9 cellular contexts compared by ENCODE assay signal in the genomic region with DNA sequence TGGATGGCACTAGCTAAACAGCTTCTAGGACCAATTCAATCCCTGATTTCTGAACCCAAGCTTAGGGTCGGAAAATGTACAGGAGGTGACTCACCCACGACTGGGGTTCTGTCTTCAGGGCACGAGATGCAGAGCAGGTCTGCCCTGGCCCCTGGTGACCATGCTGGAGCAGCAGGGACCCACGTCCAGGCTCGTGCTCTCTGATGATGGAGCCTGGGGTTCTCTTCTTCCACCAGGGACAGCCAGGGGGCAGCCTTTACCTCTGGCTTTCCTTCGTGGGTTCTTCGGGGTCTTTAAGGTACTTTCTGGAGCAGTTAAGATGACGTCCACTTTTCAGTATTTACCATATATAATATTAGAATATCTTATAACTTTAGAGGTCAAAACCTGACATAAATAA.
DNase-seq lines count a peak whose midpoint lies in the region; ATAC-seq lines count a peak whose summit lies in the region.
"Had no signal": no experiment of that assay in that cellular context is flagged by ENCODE, and none has a peak within 500 bp of the region (broad histone marks: within the 10 kb centered on the region; RNA-seq: fewer than 3 reads in every experiment).

No MANE protein-coding gene starts in this region.

- H3K4me1 ChIP-seq in adipocyte (ENCODE audit: control insufficient read depth, insufficient read depth, low read length) = peaks cover under 1% of the 10 kb centered on the region

- H3K4me1 Mint-ChIP-seq in T-helper 2 cell treated with Interferon-gamma antibody and Interleukin-4, amounts not matched to agents 5 μg/mL and 100 μg/mL, for 36 hours (ENCODE audit: low read depth) = peaks cover 14% of the 10 kb centered on the region

- H3K9me3 ChIP-seq in adipocyte (ENCODE audit: control insufficient read depth, low read length) = peaks cover 7% of the 10 kb centered on the region

- peaks cover 65% of the 10 kb centered on the region for H3K27me3 Mint-ChIP-seq in T-helper 2 cell treated with Interferon-gamma antibody and Interleukin-4, amounts not matched to agents 5 μg/mL and 100 μg/mL, for 36 hours (ENCODE audit: low read depth)

- H3K9ac ChIP-seq in adipocyte (ENCODE audit: low read length) = no peak overlapping the region

- H3K27me3 ChIP-seq in adipocyte (replicated peaks; ENCODE audit: control insufficient read depth, insufficient read depth, low read length) = peaks cover 68% of the 10 kb centered on the region

- DNase-seq in T-helper 2 cell treated with Interferon-gamma antibody and Interleukin-4, amounts not matched to agents 5 μg/mL and 100 μg/mL, for 36 hours (ENCODE audit: low spot score) = no peak
- DNase-seq in T-helper 2 cell = no peak
- DNase-seq in NAMALWA (ENCODE audit: low spot score) = peak; percentile 55
- peak; percentile 7 for DNase-seq in adipocyte (ENCODE audit: low read depth)
- DNase-seq in medulla oblongata (ENCODE audit: extremely low spot score) = peak; percentile 12
- DNase-seq: activated T-cell treated with anti-CD3 and anti-CD28 coated beads, Interleukin-2, amount 50 U/mL, for 4 hours had no signal

- H3K9me3 Mint-ChIP-seq in T-helper 2 cell treated with Interferon-gamma antibody and Interleukin-4, amounts not matched to agents 5 μg/mL and 100 μg/mL, for 36 hours = no peaks in the 10 kb centered on the region
- H3K9me3 Mint-ChIP-seq: activated T-cell treated with anti-CD3 and anti-CD28 coated beads, Interleukin-2, amount 50 U/mL, for 4 hours had no signal

- peak overlapping the region; percentile 41 for H3K27ac Mint-ChIP-seq in T-helper 2 cell treated with Interferon-gamma antibody and Interleukin-4, amounts not matched to agents 5 μg/mL and 100 μg/mL, for 36 hours

- H3K36me3 ChIP-seq in adipocyte (ENCODE audit: control insufficient read depth, insufficient read depth, low read length, severe bottlenecking) = no peaks in the 10 kb centered on the region

- H3K4me3 ChIP-seq in adipocyte (ENCODE audit: low read length) = no peak overlapping the region

- H3K4me3 Mint-ChIP-seq in T-helper 2 cell treated with Interferon-gamma antibody and Interleukin-4, amounts not matched to agents 5 μg/mL and 100 μg/mL, for 36 hours = no peak overlapping the region
- H3K4me3 Mint-ChIP-seq: activated T-cell treated with anti-CD3 and anti-CD28 coated beads, Interleukin-2, amount 50 U/mL, for 4 hours had no signal

- H3K36me3 Mint-ChIP-seq in T-helper 2 cell treated with Interferon-gamma antibody and Interleukin-4, amounts not matched to agents 5 μg/mL and 100 μg/mL, for 36 hours (ENCODE audit: low read depth) = no peaks in the 10 kb centered on the region

- ATAC-seq in HG02973 (IDR thresholded peaks at IDR 0.05; ENCODE audit: unreplicated experiment) (no peak), HG02870 (IDR thresholded peaks at IDR 0.05; ENCODE audit: unreplicated experiment) (no peak), HG02852 (IDR thresholded peaks at IDR 0.05; ENCODE audit: unreplicated experiment) (no peak)

Comparison
In these comparisons a context has a peak if more than half of its experiments do, and no peak if none do; other contexts are left out.
1. DNase-seq: peak in NAMALWA (single experiment), adipocyte (single experiment) and medulla oblongata (single experiment); none in T-helper 2 cell treated with Interferon-gamma antibody and Interleukin-4, amounts not matched to agents 5 μg/mL and 100 μg/mL, for 36 hours (single experiment) and T-helper 2 cell (0 of 5).